Comparison of ENCODE assay signal across 16 cellular contexts in genomic region chr12:129208566-129208965, GRCh38.
DNase-seq lines count a peak whose midpoint lies in the region.
"Had no signal": no experiment of that assay in that cellular context is flagged by ENCODE, and none has a peak within 500 bp of the region (broad histone marks: within the 10 kb centered on the region; RNA-seq: fewer than 3 reads in every experiment).

No MANE protein-coding gene starts in this region.

- H3K27ac ChIP-seq in caudate nucleus (ENCODE audit: low read depth, low read length): no peak overlapping the region
- H3K27ac ChIP-seq: BLaER1, C4-2B had no signal

- DNase-seq in caudate nucleus (lab: John Stamatoyannopoulos, UW) (peak in 35 of 61 donors; percentile 2 to 61 (median 16)), head of caudate nucleus (peak; percentile 9 to 87 (median 50)), occipital lobe (lab: John Stamatoyannopoulos, UW) (peak; percentile 62), superior temporal gyrus (ENCODE audit: extremely low spot score) (peak; percentile 40), COR-L47 (lab: John Stamatoyannopoulos, UW) (no peak), iPS-NIHi7 (ENCODE audit: extremely low spot score) (no peak), NCI-H2227 treated with DMSO at 0.1 percent for 48 hours (lab: John Stamatoyannopoulos, UW) (no peak), NCI-H510A treated with DMSO at 0.1 percent for 48 hours (lab: John Stamatoyannopoulos, UW) (no peak)
- DNase-seq: CD4-positive, CD25-positive, alpha-beta regulatory T cell; CD8-positive, alpha-beta T cell; DMS 273 treated with DMSO at 0.1 percent for 48 hours; DMS79; GF-D8; H9 had no signal

- intact Hi-C loops in head of caudate nucleus (cut with DNase I): no loop called here

Comparison
In these comparisons a context has a peak if more than half of its experiments do, and no peak if none do; other contexts are left out.
1. DNase-seq: peak in caudate nucleus (35 of 61), head of caudate nucleus (42 of 42), occipital lobe (single experiment) and superior temporal gyrus (single experiment); none in COR-L47 (single experiment), iPS-NIHi7 (single experiment), NCI-H2227 treated with DMSO at 0.1 percent for 48 hours (single experiment) and NCI-H510A treated with DMSO at 0.1 percent for 48 hours (single experiment).